ENCODE assay signal across 32 cellular contexts in the genomic region with DNA sequence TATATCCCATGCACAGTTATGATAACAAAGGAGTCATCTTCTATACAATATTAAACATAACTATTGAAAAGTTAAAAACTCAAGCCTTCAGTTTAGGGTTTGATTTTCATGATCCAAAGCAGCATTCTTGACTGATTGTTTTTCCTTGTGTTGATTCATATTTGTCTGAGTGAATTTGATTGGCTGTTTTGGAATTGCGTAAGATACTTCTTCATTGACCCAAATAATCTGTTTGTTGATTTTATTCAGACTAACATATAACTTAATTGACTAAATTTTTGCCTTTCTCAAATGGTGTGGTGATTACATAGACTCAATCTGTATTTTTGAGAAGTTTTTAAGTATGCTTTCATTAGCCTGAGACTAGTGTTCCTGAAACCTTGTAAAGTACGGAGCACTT.
"Had no signal": no experiment of that assay in that cellular context is flagged by ENCODE, and none has a peak within 500 bp of the region (broad histone marks: within the 10 kb centered on the region; RNA-seq: fewer than 3 reads in every experiment).

No MANE protein-coding gene starts in this region.

- H3K27ac Mint-ChIP-seq: activated B cell treated with CpG ODN at 0.5 μM for 24 hours; activated CD4-positive, alpha-beta memory T cell treated with anti-CD3 and anti-CD28 coated beads for 36 hours; activated CD8-positive, alpha-beta T cell treated with anti-CD3 and anti-CD28 coated beads, Interleukin-2, amount 10 ng/mL, durations not matched to agents 7 days and 5 days; activated naive CD4-positive, alpha-beta T cell treated with anti-CD3 and anti-CD28 coated beads, Interleukin-2, amount 10 ng/mL, durations not matched to agents 7 days and 5 days; activated naive CD8-positive, alpha-beta T cell; activated T-cell treated with anti-CD3 and anti-CD28 coated beads, Interleukin-2, amount 50 U/mL, for 24 hours; activated T-cell treated with anti-CD3 and anti-CD28 coated beads, Interleukin-2, amount 50 U/mL, for 72 hours; endodermal cell; T-helper 17 cell; T-helper 2 cell treated with Interferon-gamma antibody and Interleukin-4, amounts not matched to agents 5 μg/mL and 100 μg/mL, for 36 hours had no signal

- H3K4me1 ChIP-seq: adrenal gland, body of pancreas, colonic mucosa had no signal

- ATAC-seq: activated CD4-positive, CD25-positive, alpha-beta regulatory T cell treated with anti-CD3 and anti-CD28 coated beads, Interleukin-2, amount 50 U/mL, for 24 hours; activated CD8-positive, alpha-beta T cell treated with anti-CD3 and anti-CD28 coated beads, Interleukin-2, amount 10 ng/mL, durations not matched to agents 7 days and 5 days; activated T-cell treated with anti-CD3 and anti-CD28 coated beads, Interleukin-2, amount 50 U/mL, for 72 hours; body of pancreas; foreskin keratinocyte; T-helper 17 cell had no signal

- H3K4me3 ChIP-seq: adrenal gland, body of pancreas, cardiac muscle cell, colonic mucosa, esophagus muscularis mucosa, gastrocnemius medialis, heart left ventricle had no signal

- H3K4me3 Mint-ChIP-seq: activated B cell treated with CpG ODN at 0.5 μM for 24 hours; activated CD4-positive, alpha-beta memory T cell treated with anti-CD3 and anti-CD28 coated beads for 36 hours; activated CD8-positive, alpha-beta T cell treated with anti-CD3 and anti-CD28 coated beads, Interleukin-2, amount 10 ng/mL, durations not matched to agents 7 days and 5 days; activated naive CD4-positive, alpha-beta T cell treated with anti-CD3 and anti-CD28 coated beads, Interleukin-2, amount 10 ng/mL, durations not matched to agents 7 days and 5 days; activated naive CD8-positive, alpha-beta T cell; activated T-cell treated with anti-CD3 and anti-CD28 coated beads, Interleukin-2, amount 50 U/mL, for 24 hours; activated T-cell treated with anti-CD3 and anti-CD28 coated beads, Interleukin-2, amount 50 U/mL, for 72 hours; endodermal cell; T-helper 17 cell; T-helper 2 cell treated with Interferon-gamma antibody and Interleukin-4, amounts not matched to agents 5 μg/mL and 100 μg/mL, for 36 hours had no signal

- DNase-seq: activated B cell treated with CpG ODN at 0.5 μM for 24 hours; activated CD4-positive, alpha-beta memory T cell treated with anti-CD3 and anti-CD28 coated beads for 36 hours; activated CD4-positive, alpha-beta T cell treated with anti-CD3 and anti-CD28 coated beads for 48 hours; activated CD4-positive, alpha-beta T cell treated with anti-CD3 and anti-CD28 coated beads, Interleukin-2, amount 50 U/mL, for 1 hour; activated CD8-positive, alpha-beta memory T cell treated with anti-CD3 and anti-CD28 coated beads, Interleukin-2, amount 50 U/mL, for 48 hours; activated CD8-positive, alpha-beta T cell treated with anti-CD3 and anti-CD28 coated beads, Interleukin-2, amount 10 ng/mL, durations not matched to agents 7 days and 5 days; activated gamma-delta T cell; activated naive CD4-positive, alpha-beta T cell; activated naive CD4-positive, alpha-beta T cell treated with anti-CD3 and anti-CD28 coated beads, Interleukin-2, amount 10 ng/mL, durations not matched to agents 7 days and 5 days; activated T-cell treated with anti-CD3 and anti-CD28 coated beads for 4 hours; activated T-cell treated with anti-CD3 and anti-CD28 coated beads, Interleukin-2, amount 50 U/mL, for 24 hours; aorta; central memory CD4-positive, alpha-beta T cell; cerebellar nuclear complex; colonic mucosa; effector memory CD4-positive, alpha-beta T cell; endodermal cell; gastrocnemius medialis; glutamatergic neuron; T-helper 17 cell; T1000 had no signal

- H3K9me3 Mint-ChIP-seq: activated CD4-positive, alpha-beta memory T cell treated with anti-CD3 and anti-CD28 coated beads for 36 hours; activated naive CD4-positive, alpha-beta T cell treated with anti-CD3 and anti-CD28 coated beads, Interleukin-2, amount 10 ng/mL, durations not matched to agents 7 days and 5 days; activated T-cell treated with anti-CD3 and anti-CD28 coated beads, Interleukin-2, amount 50 U/mL, for 24 hours; activated T-cell treated with anti-CD3 and anti-CD28 coated beads, Interleukin-2, amount 50 U/mL, for 72 hours; T-helper 2 cell treated with Interferon-gamma antibody and Interleukin-4, amounts not matched to agents 5 μg/mL and 100 μg/mL, for 36 hours had no signal

- H3K9me3 ChIP-seq: adrenal gland, body of pancreas, colonic mucosa, esophagus muscularis mucosa, gastrocnemius medialis had no signal

- H3K36me3 ChIP-seq: adrenal gland, cardiac muscle cell, colonic mucosa, esophagus muscularis mucosa, gastrocnemius medialis, heart left ventricle, WERI-Rb-1 had no signal

- H3K27me3 ChIP-seq: adrenal gland, cardiac muscle cell, colonic mucosa, esophagus muscularis mucosa, foreskin keratinocyte, gastrocnemius medialis had no signal

- H3K36me3 Mint-ChIP-seq: activated CD4-positive, alpha-beta memory T cell treated with anti-CD3 and anti-CD28 coated beads for 36 hours; activated naive CD4-positive, alpha-beta T cell treated with anti-CD3 and anti-CD28 coated beads, Interleukin-2, amount 10 ng/mL, durations not matched to agents 7 days and 5 days; activated naive CD8-positive, alpha-beta T cell had no signal
